ENCODE assay signal across 20 cellular contexts in the genomic region with DNA sequence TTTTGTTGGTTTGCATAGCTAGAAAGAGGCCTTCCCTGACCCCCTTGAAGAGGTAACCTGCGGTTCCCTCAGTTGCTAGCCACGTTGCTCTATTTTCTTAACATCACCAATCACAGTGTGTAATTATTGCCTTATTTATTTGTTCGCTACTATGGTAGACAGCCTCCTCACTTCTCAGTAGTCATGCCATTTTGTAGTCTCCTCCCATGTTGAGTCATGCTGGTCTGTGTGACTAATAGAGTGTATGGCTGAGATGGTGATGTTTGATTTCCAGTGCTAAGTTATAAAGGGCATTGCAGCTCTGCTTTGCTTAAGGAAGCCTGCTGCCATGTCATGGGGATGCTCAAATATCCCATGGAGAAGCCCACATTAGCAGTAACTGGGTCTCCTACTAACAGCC.
DNase-seq lines count a peak whose midpoint lies in the region; ATAC-seq, FAIRE-seq and TF ChIP-seq lines count a peak whose summit lies in the region.
"Had no signal": no experiment of that assay in that cellular context is flagged by ENCODE, and none has a peak within 500 bp of the region (broad histone marks: within the 10 kb centered on the region; RNA-seq: fewer than 3 reads in every experiment).

No MANE protein-coding gene starts in this region.

- peak; percentile 71 for ATAC-seq in stimulated activated naive CD8-positive, alpha-beta T cell treated with anti-CD3 and anti-CD28 coated beads, Interleukin-15, Interleukin-2, amounts not matched to agents 100 U/mL and 50 U/mL, for 24 hours
- ATAC-seq in stimulated activated naive CD8-positive, alpha-beta T cell treated with anti-CD3 and anti-CD28 coated beads, Interleukin-15, amount 100 ng/mL, for 72 hours: no peak
- ATAC-seq in esophagus mucosa: peak; percentile 93
- ATAC-seq: right lobe of liver, upper lobe of right lung had no signal

- no peak for TF ChIP-seq EP300 in stomach (IDR thresholded peaks at IDR 0.05)

- TF ChIP-seq CTCF in stomach (IDR thresholded peaks at IDR 0.05): no peak

- FAIRE-seq in RCC 7860 (lab: Jason Lieb, UNC): peak; percentile 8
- FAIRE-seq: GM19239 had no signal

- 65 to 72% (median 70%) methylated on average over 3 of the region's 3 CpGs for WGBS in stomach, 5 donors

- DNase-seq in stimulated activated naive CD8-positive, alpha-beta T cell treated with anti-CD3 and anti-CD28 coated beads, Interleukin-15, Interleukin-2, amounts not matched to agents 100 U/mL and 50 U/mL, for 24 hours: no peak
- DNase-seq in stimulated activated naive CD8-positive, alpha-beta T cell treated with anti-CD3 and anti-CD28 coated beads, Interleukin-15, amount 100 ng/mL, for 72 hours: no peak
- DNase-seq in RCC 7860 (ENCODE audit: low spot score): peak; percentile 59
- no peak for DNase-seq in anterior cingulate cortex (lab: John Stamatoyannopoulos, UW)
- DNase-seq in stomach: no peak
- no peak for DNase-seq in NCI-H748 treated with DMSO at 0.1 percent for 48 hours (lab: John Stamatoyannopoulos, UW)
- no peak for DNase-seq in kidney glomerular epithelial cell (lab: John Stamatoyannopoulos, UW)
- DNase-seq: activated CD4-positive, alpha-beta T cell treated with anti-CD3 and anti-CD28 coated beads, Interleukin-2, amount 50 U/mL, for 48 hours; activated naive CD4-positive, alpha-beta T cell treated with anti-CD3 and anti-CD28 coated beads for 36 hours; activated T-cell treated with anti-CD3 and anti-CD28 coated beads, Interleukin-2, amount 50 U/mL, for 1 hour; EL; head of caudate nucleus; naive B cell; NCI-H82; right lobe of liver; upper lobe of right lung had no signal

- H3K4me3 ChIP-seq in stomach: no peak overlapping the region
- H3K4me3 ChIP-seq: HAP-1, right lobe of liver, upper lobe of right lung had no signal

- no peaks in the 10 kb centered on the region for H3K27me3 Mint-ChIP-seq in stimulated activated naive CD8-positive, alpha-beta T cell treated with anti-CD3 and anti-CD28 coated beads, Interleukin-15, amount 100 ng/mL, for 72 hours

- no peaks in the 10 kb centered on the region for H3K36me3 ChIP-seq in stomach
- H3K36me3 ChIP-seq: HAP-1, right lobe of liver, upper lobe of right lung had no signal

- H3K4me1 ChIP-seq in stomach: no peaks in the 10 kb centered on the region
- H3K4me1 ChIP-seq: HAP-1, right lobe of liver, upper lobe of right lung had no signal

- no peak for TF ChIP-seq POLR2A in stomach (IDR thresholded peaks at IDR 0.05)

- peaks cover 0 to 5% (median 4%) of the 10 kb centered on the region in 3 donors for H3K27me3 ChIP-seq in stomach
- H3K27me3 ChIP-seq: upper lobe of right lung had no signal

- H3K27ac ChIP-seq in stomach: no peak overlapping the region
- H3K27ac ChIP-seq: right lobe of liver, upper lobe of right lung had no signal

- H3K4me3 Mint-ChIP-seq in stimulated activated naive CD8-positive, alpha-beta T cell treated with anti-CD3 and anti-CD28 coated beads, Interleukin-15, amount 100 ng/mL, for 72 hours: no peak overlapping the region
- H3K4me3 Mint-ChIP-seq: activated naive CD4-positive, alpha-beta T cell treated with anti-CD3 and anti-CD28 coated beads for 36 hours; memory B cell; naive B cell had no signal

- intact Hi-C loops in stomach (cut with DNase I; ENCODE audit: low total_unique reads): no loop called here

- peaks cover 0 to 12% of the 10 kb centered on the region in 2 donors for H3K9me3 Mint-ChIP-seq in stimulated activated naive CD8-positive, alpha-beta T cell treated with anti-CD3 and anti-CD28 coated beads, Interleukin-15, amount 100 ng/mL, for 72 hours
- H3K9me3 Mint-ChIP-seq: activated naive CD4-positive, alpha-beta T cell treated with anti-CD3 and anti-CD28 coated beads for 36 hours had no signal

- peaks cover 0 to 16% (median 1%) of the 10 kb centered on the region in 4 donors for H3K9me3 ChIP-seq in stomach
- H3K9me3 ChIP-seq: HAP-1, right lobe of liver, upper lobe of right lung had no signal

- H3K4me1 Mint-ChIP-seq in stimulated activated naive CD8-positive, alpha-beta T cell treated with anti-CD3 and anti-CD28 coated beads, Interleukin-15, amount 100 ng/mL, for 72 hours: no peaks in the 10 kb centered on the region
- H3K4me1 Mint-ChIP-seq: memory B cell, naive B cell had no signal

- no peak overlapping the region for H3K27ac Mint-ChIP-seq in stimulated activated naive CD8-positive, alpha-beta T cell treated with anti-CD3 and anti-CD28 coated beads, Interleukin-15, amount 100 ng/mL, for 72 hours
- H3K27ac Mint-ChIP-seq: activated naive CD4-positive, alpha-beta T cell treated with anti-CD3 and anti-CD28 coated beads for 36 hours; memory B cell; naive B cell had no signal
